ENCODE assay signal across 30 cellular contexts in genomic region chr18:6368017-6368416, GRCh38. TPM values are rescaled to one million over a fixed set of nuclear protein-coding genes. Genes with fewer than 3 reads are reported as not detected.
"Had no signal": no experiment of that assay in that cellular context is flagged by ENCODE, and none has a peak within 500 bp of the region (broad histone marks: within the 10 kb centered on the region; RNA-seq: fewer than 3 reads in every experiment).

No MANE protein-coding gene starts in this region.

- H3K9me3 ChIP-seq: body of pancreas, colonic mucosa had no signal

- H3K27me3 ChIP-seq: body of pancreas, cardiac muscle cell, colonic mucosa, heart left ventricle had no signal

- FAIRE-seq: endometrium, endothelial cell of umbilical vein, frontal cortex had no signal

- ATAC-seq: activated T-helper 17 cell treated with anti-CD3 and anti-CD28 coated beads, Interleukin-2, amount 50 U/mL, for 72 hours; body of pancreas; heart left ventricle had no signal

- H3K4me3 ChIP-seq: body of pancreas, cardiac muscle cell, colonic mucosa, heart left ventricle had no signal

- H3K36me3 ChIP-seq: cardiac muscle cell, colonic mucosa, heart left ventricle had no signal

- H3K27ac ChIP-seq: body of pancreas, colonic mucosa, epithelial cell of prostate, heart left ventricle, VCaP had no signal

- DNase-seq: activated CD4-positive, alpha-beta memory T cell treated with anti-CD3 and anti-CD28 coated beads, Interleukin-2, amount 10 ng/mL, durations not matched to agents 7 days and 5 days; activated CD4-positive, alpha-beta T cell treated with anti-CD3 and anti-CD28 coated beads for 1 hour; activated CD4-positive, alpha-beta T cell treated with anti-CD3 and anti-CD28 coated beads for 4 hours; activated CD4-positive, alpha-beta T cell treated with anti-CD3 and anti-CD28 coated beads, Interleukin-2, amount 10 ng/mL, durations not matched to agents 7 days and 5 days; activated CD4-positive, alpha-beta T cell treated with anti-CD3 and anti-CD28 coated beads, Interleukin-2, amount 50 U/mL, for 4 hours; activated CD8-positive, alpha-beta memory T cell treated with anti-CD3 and anti-CD28 coated beads, Interleukin-2, amount 50 U/mL, for 48 hours; activated effector memory CD4-positive, alpha-beta T cell treated with Interleukin-2 at 50 U/mL for 16 hours; activated gamma-delta T cell treated with Interleukin-2 at 50 U/mL for 16 hours; activated naive CD4-positive, alpha-beta T cell treated with anti-CD3 and anti-CD28 coated beads, Interleukin-2, amount 50 U/mL, for 16 hours; activated naive CD4-positive, alpha-beta T cell treated with Interleukin-2 at 50 U/mL for 16 hours; activated T-cell treated with anti-CD3 and anti-CD28 coated beads for 4 hours; activated T-cell treated with anti-CD3 and anti-CD28 coated beads, Interleukin-2, amount 50 U/mL, for 24 hours; amniotic stem cell; anterior cingulate cortex; body of pancreas; central memory CD4-positive, alpha-beta T cell; cerebellar nuclear complex; colonic mucosa; effector CD8-positive, alpha-beta T cell; foreskin fibroblast; glutamatergic neuron; heart left ventricle; T-helper 2 cell had no signal

RNA-seq across cellular contexts. Expression of gene L3MBTL4, which starts 46.7 kb away (rescaled TPM):
- polyA plus RNA-seq: endothelial cell of umbilical vein had no signal
